ENCODE assay signal across 22 cellular contexts in genomic region chr4:94626942-94627341, GRCh38.
DNase-seq lines count a peak whose midpoint lies in the region; FAIRE-seq and TF ChIP-seq lines count a peak whose summit lies in the region.
"Had no signal": no experiment of that assay in that cellular context is flagged by ENCODE, and none has a peak within 500 bp of the region (broad histone marks: within the 10 kb centered on the region; RNA-seq: fewer than 3 reads in every experiment).

No MANE protein-coding gene starts in this region.

- DNase-seq in cardiac muscle cell (ENCODE audit: low read depth in 1 of 2, low spot score in 1 of 2): no peak
- DNase-seq in right atrium auricular region (ENCODE audit: low spot score): no peak
- no peak for DNase-seq in nephron progenitor cell
- DNase-seq in endodermal cell: no peak
- DNase-seq in HCEC 1CT: no peak
- DNase-seq in cerebellar nuclear complex (lab: John Stamatoyannopoulos, UW): no peak
- DNase-seq: AML-193; Caco-2; Calu3; CD4-positive, alpha-beta T cell; CD8-positive, alpha-beta T cell; DMS79 treated with DMSO at 0.1 percent for 48 hours; GF-D8 had no signal

- H3K27ac Mint-ChIP-seq in nephron progenitor cell: peak overlapping the region; percentile 63
- no peak overlapping the region for H3K27ac Mint-ChIP-seq in endodermal cell
- H3K27ac Mint-ChIP-seq: B cell; CD4-positive, alpha-beta T cell; CD8-positive, alpha-beta T cell had no signal

- H3K27me3 Mint-ChIP-seq in nephron progenitor cell (ENCODE audit: low read depth, poor library complexity): no peaks in the 10 kb centered on the region
- no peaks in the 10 kb centered on the region for H3K27me3 Mint-ChIP-seq in endodermal cell (ENCODE audit: insufficient read depth)
- H3K27me3 Mint-ChIP-seq: B cell; CD4-positive, alpha-beta T cell had no signal

- TF ChIP-seq CTCF in cardiac muscle cell (IDR thresholded peaks at IDR 0.05; ENCODE audit: low read depth, low read length) (no peak), right atrium auricular region (IDR thresholded peaks at IDR 0.05) (no peak), nephron progenitor cell (IDR thresholded peaks at IDR 0.05) (no peak), endodermal cell (conservative IDR thresholded peaks at IDR 0.05) (no peak)

- H3K27ac ChIP-seq in cardiac muscle cell (peak overlapping the region; percentile 18), right atrium auricular region (no peak overlapping the region), endodermal cell (ENCODE audit: low read depth, low read length) (no peak overlapping the region)
- H3K27ac ChIP-seq: 22Rv1; BLaER1 treated with 17β-estradiol and CSF1 and Interleukin-3, amounts not matched to agents 10 nM and 100 nM; C4-2B had no signal

- no peaks in the 10 kb centered on the region for H3K9me3 Mint-ChIP-seq in nephron progenitor cell
- no peaks in the 10 kb centered on the region for H3K9me3 Mint-ChIP-seq in endodermal cell
- H3K9me3 Mint-ChIP-seq: CD4-positive, alpha-beta T cell; CD8-positive, alpha-beta T cell had no signal

- FAIRE-seq in endometrium (lab: Jason Lieb, UNC): peak; percentile 12
- FAIRE-seq: A549, D721Med, G401.6, GM12891 had no signal

- no peak overlapping the region for H3K4me3 Mint-ChIP-seq in nephron progenitor cell
- H3K4me3 Mint-ChIP-seq in endodermal cell: no peak overlapping the region
- H3K4me3 Mint-ChIP-seq: B cell; CD4-positive, alpha-beta T cell; CD8-positive, alpha-beta T cell had no signal

- H3K4me1 Mint-ChIP-seq in nephron progenitor cell (peaks cover 34% of the 10 kb centered on the region), endodermal cell (peaks cover 14% of the 10 kb centered on the region)
- H3K4me1 Mint-ChIP-seq: B cell had no signal

- H3K9ac ChIP-seq in endodermal cell (ENCODE audit: extremely low read depth, low read length, poor library complexity, severe bottlenecking): no peak overlapping the region
- H3K9ac ChIP-seq: BLaER1 treated with 17β-estradiol and CSF1 and Interleukin-3, amounts not matched to agents 10 nM and 100 nM had no signal

- H3K9me3 ChIP-seq in cardiac muscle cell (ENCODE audit: low read depth) (no peaks in the 10 kb centered on the region), right atrium auricular region (no peaks in the 10 kb centered on the region), endodermal cell (ENCODE audit: control insufficient read depth, low read length) (no peaks in the 10 kb centered on the region)
- H3K9me3 ChIP-seq: A549; BLaER1 treated with 17β-estradiol and CSF1 and Interleukin-3, amounts not matched to agents 10 nM and 100 nM; Caco-2 had no signal

- WGBS in endodermal cell (ENCODE audit: insufficient coverage in 1 of 2, insufficient read length in 1 of 2), 2 experiments: 85% methylated on average over 2 of the region's 3 CpGs; no CpG with 5 or more reads in 1 of the 2 experiments

- H3K36me3 ChIP-seq in cardiac muscle cell: peaks cover 61% of the 10 kb centered on the region
- H3K36me3 ChIP-seq in right atrium auricular region: peaks cover 51% of the 10 kb centered on the region
- peaks cover 44% of the 10 kb centered on the region for H3K36me3 ChIP-seq in endodermal cell (ENCODE audit: control insufficient read depth, insufficient read depth, low read length)

- H3K4me1 ChIP-seq in cardiac muscle cell (ENCODE audit: low read depth): no peaks in the 10 kb centered on the region
- H3K4me1 ChIP-seq in right atrium auricular region: peaks cover 0 to 22% of the 10 kb centered on the region in 2 donors
- H3K4me1 ChIP-seq in endodermal cell (ENCODE audit: control insufficient read depth, insufficient read depth, low read length): no peaks in the 10 kb centered on the region
- H3K4me1 ChIP-seq: BLaER1 treated with 17β-estradiol and CSF1 and Interleukin-3, amounts not matched to agents 10 nM and 100 nM; Caco-2 had no signal

- H3K4me3 ChIP-seq in cardiac muscle cell: no peak overlapping the region
- no peak overlapping the region for H3K4me3 ChIP-seq in right atrium auricular region
- H3K4me3 ChIP-seq in endodermal cell (ENCODE audit: low read length): no peak overlapping the region
- H3K4me3 ChIP-seq: A549; BLaER1 treated with 17β-estradiol and CSF1 and Interleukin-3, amounts not matched to agents 10 nM and 100 nM had no signal

- no peaks in the 10 kb centered on the region for H3K27me3 ChIP-seq in cardiac muscle cell
- H3K27me3 ChIP-seq in right atrium auricular region: no peaks in the 10 kb centered on the region
- no peaks in the 10 kb centered on the region for H3K27me3 ChIP-seq in endodermal cell (ENCODE audit: control insufficient read depth, insufficient read depth, low read length, poor library complexity, severe bottlenecking)
- H3K27me3 ChIP-seq: BLaER1 treated with 17β-estradiol and CSF1 and Interleukin-3, amounts not matched to agents 10 nM and 100 nM had no signal

- H3K36me3 Mint-ChIP-seq in nephron progenitor cell (ENCODE audit: low read depth) (peaks cover 53% of the 10 kb centered on the region), endodermal cell (ENCODE audit: low read depth) (peaks cover 20% of the 10 kb centered on the region)
